11 cellular contexts compared by ENCODE assay signal in the genomic region with DNA sequence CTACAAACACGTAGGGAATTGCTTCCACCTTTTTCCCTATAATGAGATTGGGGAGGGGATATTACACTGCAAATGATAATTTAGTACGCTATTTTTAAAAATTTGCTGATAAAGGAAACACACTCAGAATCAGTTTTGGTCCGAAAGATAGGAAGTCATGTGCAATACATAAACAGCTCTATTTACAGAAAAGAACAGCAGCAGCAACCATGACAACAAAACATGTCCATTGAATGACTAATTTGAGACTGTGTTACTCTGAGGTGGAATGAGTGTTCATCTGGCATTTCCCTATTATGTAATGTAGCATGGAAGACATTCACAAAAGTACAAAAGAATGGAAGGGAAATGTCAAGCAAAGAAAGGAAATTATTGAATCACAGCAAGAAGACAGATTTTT.
A peak's percentile ranks its signal among the peaks of the same experiment; 100 is the strongest.
DNase-seq lines count a peak whose midpoint lies in the region; ATAC-seq, FAIRE-seq and TF ChIP-seq lines count a peak whose summit lies in the region.
"Had no signal": no experiment of that assay in that cellular context is flagged by ENCODE, and none has a peak within 500 bp of the region (broad histone marks: within the 10 kb centered on the region; RNA-seq: fewer than 3 reads in every experiment).

No MANE protein-coding gene starts in this region.

- DNase-seq in BJ (ENCODE audit: low read depth) (peak; percentile 78), adipocyte (ENCODE audit: low read depth) (peak; percentile 59), keratinocyte (ENCODE audit: low read depth, low spot score) (peak; percentile 17), esophagus muscularis mucosa (ENCODE audit: extremely low spot score) (no peak), DMS79 treated with DMSO at 0.1 percent for 48 hours (lab: John Stamatoyannopoulos, UW) (no peak)
- DNase-seq: kidney, NCI-H2029 treated with DMSO at 0.1 percent for 48 hours had no signal

- dilution Hi-C loops in keratinocyte (cut with MboI; ENCODE audit: extremely low pct_ligation_motif_present, low sequenced_read_pairs) = no loop called here

- no peak overlapping the region for H2AFZ ChIP-seq in keratinocyte (ENCODE audit: control insufficient read depth, low read length)

- WGBS in esophagus muscularis mucosa = 58% methylated on average over 3 of the region's 3 CpGs

- intact Hi-C loops in esophagus muscularis mucosa (cut with DNase I) = no loop called here

- CTCF ChIA-PET in BJ (lab: Yijun Ruan, JAX) = no interaction called here

- H3K4me1 ChIP-seq in adipocyte (ENCODE audit: control insufficient read depth, insufficient read depth, low read length) (peaks cover 6% of the 10 kb centered on the region), keratinocyte (ENCODE audit: control insufficient read depth, extremely low read depth, insufficient read depth, low read length) (peaks cover 8% of the 10 kb centered on the region), esophagus muscularis mucosa (peaks cover 0 to 14% (median 0%) of the 10 kb centered on the region in 4 donors)

- no peaks in the 10 kb centered on the region for H4K20me1 ChIP-seq in keratinocyte (ENCODE audit: control insufficient read depth, extremely low read depth, insufficient read depth, low read length)

- H3K4me3 ChIP-seq in BJ (ENCODE audit: low read depth, low read length) (no peak overlapping the region), adipocyte (ENCODE audit: low read length) (no peak overlapping the region), keratinocyte (ENCODE audit: control insufficient read depth in 2 of 3, extremely low read depth in 1 of 3, insufficient read depth in 2 of 3, low read depth in 1 of 3, low read length in 3 of 3) (no peak overlapping the region), esophagus muscularis mucosa (no peak overlapping the region)
- H3K4me3 ChIP-seq: coronary artery had no signal

- TF ChIP-seq EP300 in esophagus muscularis mucosa (IDR thresholded peaks at IDR 0.05) = no peak

- H3K27ac ChIP-seq in keratinocyte (ENCODE audit: control insufficient read depth, insufficient read depth, low read length) = peak overlapping the region; percentile 55
- no peak overlapping the region for H3K27ac ChIP-seq in esophagus muscularis mucosa (replicated peaks in 1 of 4)
- H3K27ac ChIP-seq: coronary artery had no signal

- no peaks in the 10 kb centered on the region for H3K36me3 ChIP-seq in BJ (ENCODE audit: control insufficient read depth, insufficient read depth, low read length)
- H3K36me3 ChIP-seq in adipocyte (ENCODE audit: control insufficient read depth, insufficient read depth, low read length, severe bottlenecking) = peaks cover 15% of the 10 kb centered on the region
- no peaks in the 10 kb centered on the region for H3K36me3 ChIP-seq in keratinocyte (ENCODE audit: control insufficient read depth in 2 of 2, extremely low read depth in 1 of 2, insufficient read depth in 2 of 2, low read length in 2 of 2)
- H3K36me3 ChIP-seq in esophagus muscularis mucosa = peaks cover 0 to 17% (median 3%) of the 10 kb centered on the region in 4 donors

- peak; percentile 51 for FAIRE-seq in keratinocyte (lab: Jason Lieb, UNC)
- FAIRE-seq: kidney had no signal

- POLR2A ChIA-PET in BJ (lab: Charles Lee) = no interaction called here

- H3K9ac ChIP-seq in adipocyte (ENCODE audit: low read length) = no peak overlapping the region
- no peak overlapping the region for H3K9ac ChIP-seq in keratinocyte (ENCODE audit: control insufficient read depth, extremely low read depth, insufficient read depth, low read length)

- H3K9me3 ChIP-seq in adipocyte (ENCODE audit: control insufficient read depth, low read length) = no peaks in the 10 kb centered on the region
- no peaks in the 10 kb centered on the region for H3K9me3 ChIP-seq in keratinocyte (ENCODE audit: control insufficient read depth, low read depth, low read length)
- H3K9me3 ChIP-seq in esophagus muscularis mucosa = no peaks in the 10 kb centered on the region

- H3K27me3 ChIP-seq in BJ (ENCODE audit: control insufficient read depth, insufficient read depth, low read length) = no peaks in the 10 kb centered on the region
- H3K27me3 ChIP-seq in adipocyte (replicated peaks; ENCODE audit: control insufficient read depth, insufficient read depth, low read length) = no peaks in the 10 kb centered on the region
- no peaks in the 10 kb centered on the region for H3K27me3 ChIP-seq in keratinocyte (ENCODE audit: control insufficient read depth, extremely low read depth, insufficient read depth, low read length)
- no peaks in the 10 kb centered on the region for H3K27me3 ChIP-seq in esophagus muscularis mucosa

- TF ChIP-seq POLR2A in esophagus muscularis mucosa (IDR thresholded peaks at IDR 0.05; ENCODE audit: low read depth) = no peak

- peak; percentile 80 for ATAC-seq in HG02981 (IDR thresholded peaks at IDR 0.05; ENCODE audit: unreplicated experiment)
- no peak for ATAC-seq in GM18858 (IDR thresholded peaks at IDR 0.05; ENCODE audit: unreplicated experiment)
- no peak for ATAC-seq in HG02588 (IDR thresholded peaks at IDR 0.05; ENCODE audit: unreplicated experiment)

- TF ChIP-seq CTCF in BJ (IDR thresholded peaks at IDR 0.05; ENCODE audit: insufficient read depth, low read depth, low read length) = no peak
- no peak for TF ChIP-seq CTCF in keratinocyte (optimal IDR thresholded peaks at IDR 0.05 in 1 of 3, IDR thresholded peaks at IDR 0.05 in 1 of 3, conservative IDR thresholded peaks at IDR 0.05 in 1 of 3; ENCODE audit: extremely low read depth in 1 of 3, insufficient read depth in 2 of 3, low read length in 3 of 3)
- no peak for TF ChIP-seq CTCF in esophagus muscularis mucosa (IDR thresholded peaks at IDR 0.05)

- H3K79me2 ChIP-seq in keratinocyte (ENCODE audit: control insufficient read depth, insufficient read depth, low read length) = no peaks in the 10 kb centered on the region

- no peaks in the 10 kb centered on the region for H3K9me1 ChIP-seq in keratinocyte (ENCODE audit: control insufficient read depth, extremely low read depth, insufficient read depth, low read length)

- H3K4me2 ChIP-seq in keratinocyte (ENCODE audit: control insufficient read depth, extremely low read depth, insufficient read depth, low read depth, low read length) = no peak overlapping the region

Comparison
In these comparisons a context has a peak if more than half of its experiments do, and no peak if none do; other contexts are left out.
1. DNase-seq: peak in BJ (single experiment), adipocyte (single experiment) and keratinocyte (single experiment); none in esophagus muscularis mucosa (single experiment) and DMS79 treated with DMSO at 0.1 percent for 48 hours (single experiment).